24 cellular contexts compared by ENCODE assay signal in the genomic region with DNA sequence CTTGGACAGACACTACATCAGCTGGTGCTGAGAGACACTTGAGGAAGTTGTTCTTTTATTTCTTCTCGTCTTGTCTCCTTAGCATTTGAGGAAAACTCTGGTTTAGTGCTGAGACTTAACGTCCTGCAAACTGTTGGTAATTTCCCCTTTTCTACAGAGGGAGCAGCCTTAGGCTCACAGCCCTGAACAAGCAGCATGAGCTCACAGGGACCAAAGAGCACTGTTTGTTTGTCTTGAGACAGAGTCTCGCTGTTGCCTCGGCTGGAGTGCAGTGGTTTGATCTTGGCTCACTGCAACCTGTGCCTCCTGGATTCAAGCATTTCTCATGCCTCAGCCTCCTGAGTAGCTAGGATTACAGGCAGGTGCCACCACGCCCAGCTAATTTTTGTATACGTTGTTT. TPM values are rescaled to one million over a fixed set of nuclear protein-coding genes. Genes with fewer than 3 reads are reported as not detected.
"Had no signal": no experiment of that assay in that cellular context is flagged by ENCODE, and none has a peak within 500 bp of the region (broad histone marks: within the 10 kb centered on the region; RNA-seq: fewer than 3 reads in every experiment).

No MANE protein-coding gene starts in this region.

- H3K4me3 Mint-ChIP-seq: dendritic cell treated with granulocyte-macrophage colony-stimulating factor and Interleukin-4, amounts not matched to agents 40 ng/mL and 50 ng/mL, for 4 days; effector memory CD8-positive, alpha-beta T cell; endodermal cell; mesothelial cell of epicardium; naive B cell had no signal

- H3K27me3 ChIP-seq: colonic mucosa, foreskin keratinocyte, gastroesophageal sphincter, heart left ventricle, left lung had no signal

- H3K4me3 ChIP-seq: colonic mucosa, gastroesophageal sphincter, heart left ventricle, left lung, lower lobe of right lung, mucosa of descending colon had no signal

- H3K9me3 Mint-ChIP-seq: dendritic cell treated with granulocyte-macrophage colony-stimulating factor and Interleukin-4, amounts not matched to agents 40 ng/mL and 50 ng/mL, for 4 days; effector memory CD8-positive, alpha-beta T cell; endodermal cell; mesothelial cell of epicardium; naive B cell had no signal

- H3K27me3 Mint-ChIP-seq: dendritic cell treated with granulocyte-macrophage colony-stimulating factor and Interleukin-4, amounts not matched to agents 40 ng/mL and 50 ng/mL, for 4 days; effector memory CD8-positive, alpha-beta T cell; naive B cell had no signal

- H3K27ac Mint-ChIP-seq: dendritic cell treated with granulocyte-macrophage colony-stimulating factor and Interleukin-4, amounts not matched to agents 40 ng/mL and 50 ng/mL, for 4 days; effector memory CD8-positive, alpha-beta T cell; endodermal cell; mesothelial cell of epicardium had no signal

- H3K27ac ChIP-seq: colonic mucosa, epithelial cell of prostate, foreskin keratinocyte, gastroesophageal sphincter, heart left ventricle, left lung, lower lobe of right lung had no signal

- DNase-seq: colonic mucosa; cortex of kidney; effector CD8-positive, alpha-beta T cell; effector memory CD8-positive, alpha-beta T cell; endodermal cell; erythroblast; foreskin keratinocyte; heart left ventricle; hippocampal formation; kidney; kidney glomerular epithelial cell; left colon; left lung; left ventricle myocardium superior; lower lobe of right lung; mesenchymal stem cell; mucosa of descending colon; naive B cell had no signal

- ATAC-seq: effector memory CD8-positive, alpha-beta T cell; esophagus mucosa; foreskin keratinocyte; gastroesophageal sphincter; heart left ventricle; left colon; left lung; left ventricle myocardium superior; lower lobe of right lung; mucosa of descending colon had no signal

- H3K9me3 ChIP-seq: colonic mucosa, gastroesophageal sphincter, heart left ventricle, left lung, lower lobe of right lung, mucosa of descending colon had no signal

RNA-seq across cellular contexts. Expression of a gene that starts 15.1 kb away (rescaled TPM):
- total RNA-seq: myocyte had no signal
